ENCODE assay signal across 8 cellular contexts in the genomic region with DNA sequence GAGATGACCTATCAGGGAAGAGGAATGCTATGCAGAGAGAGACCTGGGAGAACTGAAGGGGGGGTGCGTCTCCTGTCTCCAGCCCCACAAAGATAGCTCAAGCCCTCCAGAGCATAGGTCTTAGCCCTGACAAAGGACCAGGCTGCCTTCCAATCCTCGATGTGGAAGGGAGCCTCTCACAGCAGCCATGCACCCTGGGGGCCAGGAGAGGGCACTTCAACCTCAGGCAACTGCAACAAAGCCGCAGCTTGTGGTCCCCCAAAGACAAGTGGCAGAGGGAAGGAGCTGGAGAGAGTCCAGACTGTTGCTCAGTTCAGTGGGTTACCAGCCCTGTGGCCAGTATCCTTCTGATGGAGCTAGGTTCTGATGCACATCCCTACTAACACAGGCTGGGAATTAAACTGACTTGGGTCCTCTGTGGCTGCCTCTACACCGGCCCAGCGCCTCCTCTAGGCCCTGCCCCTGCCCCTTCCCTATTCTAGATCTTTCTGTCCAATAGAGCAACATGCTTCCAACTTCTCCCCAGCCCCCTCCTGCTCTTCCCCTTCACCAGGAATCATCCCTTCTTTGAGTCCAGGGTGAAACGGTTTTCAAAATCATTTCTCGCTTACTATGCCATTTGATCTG.
DNase-seq lines count a peak whose midpoint lies in the region; ATAC-seq and TF ChIP-seq lines count a peak whose summit lies in the region.

No MANE protein-coding gene starts in this region.

- no peak overlapping the region for H3K4me3 ChIP-seq in cardiac fibroblast (replicated peaks in 1 of 2; ENCODE audit: low read depth in 2 of 2, low read length in 2 of 2)

- intact Hi-C loops in left colon (cut with DNase I, micrococcal nuclease), result no loop called here

- in situ Hi-C loops in Caki2 (cut with HindIII; ENCODE audit: low pct_unique_long_range_greater_than_20kb, low sequenced_read_pairs), result no loop called here

- ATAC-seq in left colon, result peak; percentile 34
- no peak for ATAC-seq in HG03135 (IDR thresholded peaks at IDR 0.05; ENCODE audit: unreplicated experiment)

- TF ChIP-seq CTCF in cardiac fibroblast (IDR thresholded peaks at IDR 0.05; ENCODE audit: low read depth, low read length), result peak; percentile 34

- DNase-seq in Caki2 (ENCODE audit: low read depth) (peak; percentile 13), GM19240 (ENCODE audit: insufficient read length, low spot score) (peak; percentile 28), HuH-7.5 (ENCODE audit: low spot score) (peak; percentile 32), cardiac fibroblast (ENCODE audit: low read depth in 2 of 2) (peak; percentile 23 to 51), left colon (peak in 1 of 2 donors; percentile 29), superior temporal gyrus (ENCODE audit: extremely low spot score) (peak; percentile 89)
- DNase-seq in NK-92 treated with Interleukin-12 subunit alpha and Interleukin-12 subunit beta, amount 100 ng/mL, for 24 hours (lab: John Stamatoyannopoulos, UW), result peak; percentile 66
